ENCODE assay signal across 30 cellular contexts in the genomic region with DNA sequence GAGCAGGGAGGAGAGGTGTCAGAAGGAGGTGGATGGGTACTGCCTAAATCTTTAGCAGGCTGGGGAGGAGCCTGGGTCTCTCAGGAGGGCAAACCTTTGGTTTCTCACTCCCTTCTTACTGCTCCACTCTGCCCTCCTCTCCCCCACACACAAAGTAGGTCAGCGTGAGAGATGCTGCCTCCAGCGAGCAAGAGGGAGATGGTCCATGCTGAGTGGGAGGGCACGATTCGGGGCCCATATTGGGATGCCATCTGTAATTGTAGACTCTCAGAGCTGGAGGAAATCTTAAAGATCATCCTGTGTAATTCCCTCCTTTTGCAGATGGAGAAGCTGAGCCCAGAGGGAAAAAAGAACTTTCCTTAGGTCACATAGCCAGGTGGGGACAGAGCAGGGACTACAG. TPM values are rescaled to one million over a fixed set of nuclear protein-coding genes. Genes with fewer than 3 reads are reported as not detected.
A peak's percentile ranks its signal among the peaks of the same experiment; 100 is the strongest.
DNase-seq lines count a peak whose midpoint lies in the region; ATAC-seq and TF ChIP-seq lines count a peak whose summit lies in the region.
"Had no signal": no experiment of that assay in that cellular context is flagged by ENCODE, and none has a peak within 500 bp of the region (broad histone marks: within the 10 kb centered on the region; RNA-seq: fewer than 3 reads in every experiment).

No MANE protein-coding gene starts in this region.

- H3K27ac ChIP-seq in neural progenitor cell: no peak overlapping the region
- H3K27ac ChIP-seq: A549, HL-60, KMS-11, SJSA1 had no signal

- no peak for TF ChIP-seq CTCF in neural progenitor cell (IDR thresholded peaks at IDR 0.05)

- H3K36me3 Mint-ChIP-seq in neural progenitor cell: no peaks in the 10 kb centered on the region
- H3K36me3 Mint-ChIP-seq: CD8-positive, alpha-beta T cell had no signal

- ATAC-seq in activated CD4-positive, CD25-positive, alpha-beta regulatory T cell treated with anti-CD3 and anti-CD28 coated beads, Interleukin-2, amount 50 U/mL, for 24 hours: no peak
- ATAC-seq: A549; CD8-positive, alpha-beta T cell had no signal

- H4K20me1 ChIP-seq in neural progenitor cell (ENCODE audit: low read depth): no peaks in the 10 kb centered on the region

- H3K9me3 ChIP-seq in neural progenitor cell (ENCODE audit: low read depth): no peaks in the 10 kb centered on the region
- H3K9me3 ChIP-seq: A549, Caco-2, SJSA1 had no signal

- no peak overlapping the region for H3K4me3 Mint-ChIP-seq in neural progenitor cell
- H3K4me3 Mint-ChIP-seq: CD8-positive, alpha-beta T cell had no signal

- H3K4me3 ChIP-seq in neural progenitor cell: no peak overlapping the region
- H3K4me3 ChIP-seq: A549, SJSA1 had no signal

- DNase-seq in NCI-H524 (lab: John Stamatoyannopoulos, UW) (peak; percentile 24 to 75), cerebellar cortex (ENCODE audit: low spot score) (peak; percentile 82), neural progenitor cell (ENCODE audit: low spot score) (peak; percentile 4), NAMALWA (ENCODE audit: low spot score) (no peak), NCI-H1694 treated with DMSO at 0.1 percent for 48 hours (lab: John Stamatoyannopoulos, UW) (no peak), islet precursor cell (no peak)
- DNase-seq: AML-193; Caco-2; CD8-positive, alpha-beta T cell; DMS 273 treated with DMSO at 0.1 percent for 48 hours; DMS79; EL; GF-D8; MM.1S; NCI-H1048; NCI-H1417; NCI-H1694; NCI-H2081 treated with DMSO at 0.1 percent for 48 hours; NCI-H2171; NCI-H226; NCI-H510A; NCI-H748 treated with DMSO at 0.1 percent for 48 hours; Right ventricle myocardium superior; RPMI8226 had no signal

- no peak overlapping the region for H3K9ac ChIP-seq in neural progenitor cell
- H3K9ac ChIP-seq: KMS-11 had no signal

- no peaks in the 10 kb centered on the region for H3F3A ChIP-seq in neural progenitor cell (ENCODE audit: low read depth)

- H3K27ac Mint-ChIP-seq in neural progenitor cell: no peak overlapping the region
- H3K27ac Mint-ChIP-seq: CD8-positive, alpha-beta T cell; IgD-negative memory B cell had no signal

- H3K79me2 ChIP-seq in neural progenitor cell (ENCODE audit: low read depth): no peaks in the 10 kb centered on the region

- H3K27me3 ChIP-seq in neural progenitor cell: no peaks in the 10 kb centered on the region

- H3K27me3 Mint-ChIP-seq in neural progenitor cell (ENCODE audit: insufficient read depth, low read depth): peaks cover 8% of the 10 kb centered on the region

- H3K36me3 ChIP-seq in neural progenitor cell: no peaks in the 10 kb centered on the region
- H3K36me3 ChIP-seq: SJSA1 had no signal

- H3K9me3 Mint-ChIP-seq in neural progenitor cell: no peaks in the 10 kb centered on the region
- H3K9me3 Mint-ChIP-seq: CD8-positive, alpha-beta T cell had no signal

- no peak overlapping the region for H3K4me2 ChIP-seq in neural progenitor cell
- H3K4me2 ChIP-seq: A549, KMS-11 had no signal

- no peaks in the 10 kb centered on the region for H3K4me1 ChIP-seq in neural progenitor cell
- H3K4me1 ChIP-seq: A549, Caco-2, SJSA1 had no signal

- peak overlapping the region; percentile 10 for H2AFZ ChIP-seq in neural progenitor cell (replicated peaks)

- no peaks in the 10 kb centered on the region for H3K4me1 Mint-ChIP-seq in neural progenitor cell
- H3K4me1 Mint-ChIP-seq: IgD-negative memory B cell had no signal

RNA-seq across cellular contexts. Expression of gene SYN2, which starts 34.2 kb away (rescaled TPM):
- total RNA-seq in neural progenitor cell (ENCODE audit: low replicate concordance): 0.84 and 3.1 TPM in 2 replicates
- total RNA-seq: Caco-2; CD8-positive, alpha-beta T cell had no signal

Comparison
In these comparisons a context has a peak if more than half of its experiments do, and no peak if none do; other contexts are left out.
1. DNase-seq: peak in NCI-H524 (2 of 2), cerebellar cortex (single experiment) and neural progenitor cell (single experiment); none in NAMALWA (single experiment), NCI-H1694 treated with DMSO at 0.1 percent for 48 hours (single experiment) and islet precursor cell (single experiment).